Comparison of ENCODE assay signal across 1 cellular context in genomic region chr12:109477185-109477962, GRCh38.
TF ChIP-seq lines count a peak whose summit lies in the region.

TSS of gene KCTD10 (minus strand) at chr12:109477300. CDS start at chr12:109477262, 38 bp downstream.
TSS of gene UBE3B (plus strand) at chr12:109477634. CDS start at chr12:109483552, 5,918 bp downstream.

TF ChIP-seq in HepG2, 621 proteins besides CTCF, POLR2A, EP300 and RAD21 (continued from another document and continues in another):
- TF ChIP-seq ZNF407 (CRISPR knock-in tag; IDR thresholded peaks at IDR 0.05; ENCODE audit: not compliant biosample characterization) (peak; percentile 71), FOXA3 (CRISPR knock-in tag; IDR thresholded peaks at IDR 0.05) (peak; percentile 15; the same call in 1 of the 2 replicates), ARID4A (CRISPR knock-in tag; IDR thresholded peaks at IDR 0.05; ENCODE audit: borderline replicate concordance) (peak; percentile 85; the same call in 1 of the 2 replicates), ZBTB2 (CRISPR knock-in tag; IDR thresholded peaks at IDR 0.05; ENCODE audit: low read depth) (no peak; the same call in none of the 2 replicates), TEF (CRISPR knock-in tag; IDR thresholded peaks at IDR 0.05) (no peak), TERF1 (CRISPR knock-in tag; IDR thresholded peaks at IDR 0.05) (no peak), HNRNPH1 (optimal IDR thresholded peaks at IDR 0.05; ENCODE audit: low read depth, low read length) (peak; percentile 20), THAP11 (CRISPR knock-in tag; IDR thresholded peaks at IDR 0.05) (peak; percentile 91), ZBTB38 (CRISPR knock-in tag; IDR thresholded peaks at IDR 0.05) (peak; percentile 46; the same call in 1 of the 2 replicates), HINFP (CRISPR knock-in tag; IDR thresholded peaks at IDR 0.05; ENCODE audit: low read depth) (no peak), EED (CRISPR knock-in tag; IDR thresholded peaks at IDR 0.05) (peak; percentile 89), PITX1 (CRISPR knock-in tag; IDR thresholded peaks at IDR 0.05) (peak; percentile 81), IRF2 (CRISPR knock-in tag; IDR thresholded peaks at IDR 0.05) (0 out of 2 replicates have a peak, but pooled peaks have one; percentile 13), PLRG1 (conservative IDR thresholded peaks at IDR 0.05) (no peak), ZNF766 (CRISPR knock-in tag; IDR thresholded peaks at IDR 0.05; ENCODE audit: borderline replicate concordance) (peak; percentile 86), TAF1 (CRISPR knock-in tag; IDR thresholded peaks at IDR 0.05) (peak; percentile 99), ZNF891 (CRISPR knock-in tag; IDR thresholded peaks at IDR 0.05) (peak; percentile 72), KDM5A (IDR thresholded peaks at IDR 0.05; ENCODE audit: borderline replicate concordance, low read length) (peak; percentile 100), HIVEP1 (CRISPR knock-in tag; IDR thresholded peaks at IDR 0.05) (peak; percentile 90), ZNF790 (CRISPR knock-in tag; IDR thresholded peaks at IDR 0.05; ENCODE audit: borderline replicate concordance) (no peak), GABPA (IDR thresholded peaks at IDR 0.05; ENCODE audit: low read depth, low read length) (peak; percentile 88), GABPA (CRISPR knock-in tag; IDR thresholded peaks at IDR 0.05; ENCODE audit: low read depth) (peak; percentile 97), ZNF564 (CRISPR knock-in tag; IDR thresholded peaks at IDR 0.05) (0 out of 2 replicates have a peak, but pooled peaks have one; percentile 31), ZSCAN31 (CRISPR knock-in tag; IDR thresholded peaks at IDR 0.05; ENCODE audit: low read depth) (peak; percentile 77; the same call in 1 of the 2 replicates), TBL1XR1 (IDR thresholded peaks at IDR 0.05; ENCODE audit: borderline replicate concordance, low read length, partially characterized antibody) (no peak), TBP (CRISPR knock-in tag; IDR thresholded peaks at IDR 0.05) (no peak), ZMAT3 (CRISPR knock-in tag; conservative IDR thresholded peaks at IDR 0.05) (0 out of 2 replicates have a peak, but pooled peaks have one; percentile 73), GTF3A (CRISPR knock-in tag; conservative IDR thresholded peaks at IDR 0.05) (0 out of 2 replicates have a peak, but pooled peaks have one; percentile 60), POLR2AphosphoS5 (IDR thresholded peaks at IDR 0.05; ENCODE audit: low read depth, low read length) (peak; percentile 73), CAMTA2 (CRISPR knock-in tag; IDR thresholded peaks at IDR 0.05; ENCODE audit: borderline replicate concordance) (0 out of 2 replicates have a peak, but pooled peaks have one; percentile 93), TP53 (CRISPR knock-in tag; conservative IDR thresholded peaks at IDR 0.05) (peak; percentile 76; the same call in 1 of the 2 replicates), CEBPZ (IDR thresholded peaks at IDR 0.05; ENCODE audit: low read length) (no peak), ZNF484 (CRISPR knock-in tag; IDR thresholded peaks at IDR 0.05; ENCODE audit: borderline replicate concordance, low read depth) (0 out of 2 replicates have a peak, but pooled peaks have one; percentile 43), SUZ12 (IDR thresholded peaks at IDR 0.05; ENCODE audit: low read depth, low read length) (no peak), GATA4 (IDR thresholded peaks at IDR 0.05; ENCODE audit: borderline replicate concordance, low read depth) (no peak), KMT2A (CRISPR knock-in tag; IDR thresholded peaks at IDR 0.05) (peak; percentile 86), NR0B2 (CRISPR knock-in tag; IDR thresholded peaks at IDR 0.05) (peak; percentile 67; the same call in 1 of the 2 replicates)
